ENCODE assay signal across 25 cellular contexts in genomic region chr15:98663606-98664005, GRCh38.
"Had no signal": no experiment of that assay in that cellular context is flagged by ENCODE, and none has a peak within 500 bp of the region (broad histone marks: within the 10 kb centered on the region; RNA-seq: fewer than 3 reads in every experiment).

No MANE protein-coding gene starts in this region.

- H3K27me3 Mint-ChIP-seq: activated CD4-positive, alpha-beta T cell treated with anti-CD3 and anti-CD28 coated beads, Interleukin-2, amount 10 ng/mL, durations not matched to agents 24 days and 14 days; activated naive CD8-positive, alpha-beta T cell treated with anti-CD3 and anti-CD28 coated beads, Interleukin-2, amount 10 ng/mL, durations not matched to agents 7 days and 5 days; activated T-cell treated with anti-CD3 and anti-CD28 coated beads, Interleukin-2, amount 50 U/mL, for 24 hours had no signal

- H3K9me3 ChIP-seq: body of pancreas, ovary, psoas muscle, stomach, thoracic aorta had no signal

- DNase-seq: activated CD4-positive, alpha-beta T cell treated with anti-CD3 and anti-CD28 coated beads, Interleukin-2, amount 10 ng/mL, durations not matched to agents 24 days and 14 days; activated CD4-positive, CD25-positive, alpha-beta regulatory T cell; activated CD8-positive, alpha-beta T cell treated with anti-CD3 and anti-CD28 coated beads, Interleukin-2, amount 10 ng/mL, durations not matched to agents 7 days and 5 days; activated naive CD4-positive, alpha-beta T cell treated with Interleukin-2 at 50 U/mL for 16 hours; activated naive CD8-positive, alpha-beta T cell treated with anti-CD3 and anti-CD28 coated beads, Interleukin-2, amount 10 ng/mL, durations not matched to agents 7 days and 5 days; activated T-cell treated with anti-CD3 and anti-CD28 coated beads, Interleukin-2, amount 50 U/mL, for 24 hours; body of pancreas; central memory CD4-positive, alpha-beta T cell; dorsolateral prefrontal cortex; foreskin keratinocyte; islet precursor cell; naive thymus-derived CD8-positive, alpha-beta T cell; ovary; psoas muscle; stimulated activated CD4-positive, alpha-beta T cell treated with anti-CD3 and anti-CD28 coated beads, Interleukin-4, amount 100 ng/mL, for 24 hours; stomach had no signal

- H3K9me3 Mint-ChIP-seq: activated CD4-positive, alpha-beta T cell treated with anti-CD3 and anti-CD28 coated beads, Interleukin-2, amount 10 ng/mL, durations not matched to agents 24 days and 14 days; activated naive CD8-positive, alpha-beta T cell treated with anti-CD3 and anti-CD28 coated beads, Interleukin-2, amount 10 ng/mL, durations not matched to agents 7 days and 5 days; activated T-cell treated with anti-CD3 and anti-CD28 coated beads, Interleukin-2, amount 50 U/mL, for 24 hours; activated T-helper 2 cell treated with anti-CD3 and anti-CD28 coated beads, Interferon-gamma antibody, Interleukin-2, Interleukin-4, amounts not matched to agents 10 μg/mL and 5 μg/mL and 100 μg/mL, durations not matched to agents 14 hours and 24 hours and 36 hours; memory B cell; naive thymus-derived CD8-positive, alpha-beta T cell; stimulated activated effector memory CD8-positive, alpha-beta T cell treated with anti-CD3 and anti-CD28 coated beads, Interleukin-12 subunit alpha, Interleukin-12 subunit beta, amount 100 ng/mL, for 72 hours; T-helper 2 cell treated with Interferon-gamma antibody and Interleukin-4, amounts not matched to agents 5 μg/mL and 100 μg/mL, for 36 hours had no signal

- H3K36me3 ChIP-seq: ovary, stomach, thoracic aorta had no signal

- ATAC-seq: activated CD8-positive, alpha-beta T cell treated with anti-CD3 and anti-CD28 coated beads, Interleukin-2, amount 10 ng/mL, durations not matched to agents 7 days and 5 days; body of pancreas; foreskin keratinocyte; left lobe of liver; naive thymus-derived CD8-positive, alpha-beta T cell; psoas muscle; sciatic nerve; stimulated activated effector memory CD8-positive, alpha-beta T cell treated with anti-CD3 and anti-CD28 coated beads, Interleukin-12 subunit alpha, Interleukin-12 subunit beta, amount 100 ng/mL, for 72 hours had no signal

- H3K27me3 ChIP-seq: body of pancreas, dorsolateral prefrontal cortex, foreskin keratinocyte, ovary, stomach had no signal

- H3K4me3 ChIP-seq: body of pancreas, dorsolateral prefrontal cortex, ovary, psoas muscle, stomach, thoracic aorta had no signal

- H3K4me3 Mint-ChIP-seq: activated CD4-positive, alpha-beta T cell treated with anti-CD3 and anti-CD28 coated beads, Interleukin-2, amount 10 ng/mL, durations not matched to agents 24 days and 14 days; activated CD8-positive, alpha-beta T cell treated with anti-CD3 and anti-CD28 coated beads, Interleukin-2, amount 10 ng/mL, durations not matched to agents 7 days and 5 days; activated naive CD8-positive, alpha-beta T cell treated with anti-CD3 and anti-CD28 coated beads, Interleukin-2, amount 10 ng/mL, durations not matched to agents 7 days and 5 days; activated T-cell treated with anti-CD3 and anti-CD28 coated beads, Interleukin-2, amount 50 U/mL, for 24 hours; memory B cell; stimulated activated effector memory CD8-positive, alpha-beta T cell treated with anti-CD3 and anti-CD28 coated beads, Interleukin-12 subunit alpha, Interleukin-12 subunit beta, amount 100 ng/mL, for 72 hours; T-helper 2 cell treated with Interferon-gamma antibody and Interleukin-4, amounts not matched to agents 5 μg/mL and 100 μg/mL, for 36 hours had no signal

- FAIRE-seq: colon, TTC549 had no signal

- H3K27ac Mint-ChIP-seq: activated CD4-positive, alpha-beta T cell treated with anti-CD3 and anti-CD28 coated beads, Interleukin-2, amount 10 ng/mL, durations not matched to agents 24 days and 14 days; activated CD8-positive, alpha-beta T cell treated with anti-CD3 and anti-CD28 coated beads, Interleukin-2, amount 10 ng/mL, durations not matched to agents 7 days and 5 days; activated naive CD8-positive, alpha-beta T cell treated with anti-CD3 and anti-CD28 coated beads, Interleukin-2, amount 10 ng/mL, durations not matched to agents 7 days and 5 days; activated T-helper 2 cell treated with anti-CD3 and anti-CD28 coated beads, Interferon-gamma antibody, Interleukin-2, Interleukin-4, amounts not matched to agents 10 μg/mL and 5 μg/mL and 100 μg/mL, durations not matched to agents 14 hours and 24 hours and 36 hours; memory B cell; stimulated activated effector memory CD8-positive, alpha-beta T cell treated with anti-CD3 and anti-CD28 coated beads, Interleukin-12 subunit alpha, Interleukin-12 subunit beta, amount 100 ng/mL, for 72 hours; T-helper 2 cell treated with Interferon-gamma antibody and Interleukin-4, amounts not matched to agents 5 μg/mL and 100 μg/mL, for 36 hours had no signal

- H3K36me3 Mint-ChIP-seq: activated naive CD8-positive, alpha-beta T cell treated with anti-CD3 and anti-CD28 coated beads, Interleukin-2, amount 10 ng/mL, durations not matched to agents 7 days and 5 days; stimulated activated effector memory CD8-positive, alpha-beta T cell treated with anti-CD3 and anti-CD28 coated beads, Interleukin-12 subunit alpha, Interleukin-12 subunit beta, amount 100 ng/mL, for 72 hours had no signal

- H3K27ac ChIP-seq: body of pancreas, foreskin keratinocyte, ovary, psoas muscle, stomach had no signal
